Comparison of ENCODE assay signal across 8 cellular contexts in the genomic region with DNA sequence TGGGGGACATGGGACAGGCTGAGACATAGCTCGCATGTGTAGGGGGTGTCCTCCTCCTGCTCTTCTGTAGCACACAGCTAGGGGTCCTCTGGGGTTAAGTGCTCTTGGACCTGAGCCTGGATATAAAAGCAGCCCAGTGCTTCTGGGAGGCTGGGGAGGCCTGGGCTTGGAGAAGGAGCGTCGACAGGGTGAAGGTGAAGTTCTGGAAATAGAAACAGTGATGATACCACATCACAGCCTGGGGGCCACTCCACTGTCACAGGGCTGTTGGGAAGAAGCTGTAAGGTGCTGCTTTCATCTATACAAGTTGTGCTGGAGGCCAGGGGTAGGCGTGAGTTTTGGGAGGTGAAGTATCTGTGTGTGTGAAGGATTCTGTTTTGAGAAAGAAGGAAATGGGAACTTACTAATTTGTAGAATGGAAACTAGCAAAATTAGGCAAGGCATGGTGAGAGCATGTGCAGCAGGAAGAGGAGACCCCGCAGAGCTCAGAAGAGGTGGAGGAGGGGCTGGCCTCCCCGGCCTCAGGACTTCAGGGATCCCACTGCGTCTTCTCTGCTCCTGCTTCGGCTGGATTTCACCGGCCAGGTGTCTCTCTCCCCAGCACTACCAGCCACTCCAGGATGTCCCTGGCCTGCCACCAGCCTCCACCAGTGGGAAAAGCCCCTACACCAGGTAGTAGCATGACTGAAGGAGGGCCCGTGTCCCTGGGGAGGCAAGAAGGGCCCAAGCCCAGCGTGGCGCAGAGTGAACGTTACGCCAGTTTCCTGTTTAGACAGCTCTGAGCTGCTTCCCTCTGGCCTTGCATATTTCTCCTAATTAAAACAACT. TPM values are rescaled to one million over a fixed set of nuclear protein-coding genes. Genes with fewer than 3 reads are reported as not detected.
DNase-seq lines count a peak whose midpoint lies in the region; ATAC-seq, FAIRE-seq and TF ChIP-seq lines count a peak whose summit lies in the region.

No MANE protein-coding gene starts in this region.

- FAIRE-seq in H54 (lab: Jason Lieb, UNC): no peak

- peak overlapping the region; percentile 11 to 67 (median 47) for H3K27ac ChIP-seq in transverse colon

- H3K27me3 ChIP-seq in transverse colon: no peaks in the 10 kb centered on the region

- intact Hi-C loops in transverse colon (cut with DNase I; ENCODE audit: low total_unique reads): no loop called here

- 61 to 64% methylated on average over 5 to 14 of the region's 14 CpGs for WGBS in transverse colon (ENCODE audit: low coverage in 1 of 2), 2 donors

- TF ChIP-seq CTCF in GM12865 (IDR thresholded peaks at IDR 0.05; ENCODE audit: insufficient read depth, low read depth, low read length, missing control alignments) (peak; percentile 39), transverse colon (IDR thresholded peaks at IDR 0.05) (no peak)

- TF ChIP-seq POLR2A in transverse colon (IDR thresholded peaks at IDR 0.05): no peak
- TF ChIP-seq POLR2A in H54 (IDR thresholded peaks at IDR 0.05; ENCODE audit: low read depth, low read length): no peak

- DNase-seq in GM12865 (ENCODE audit: low read depth): peak; percentile 95
- peak; percentile 59 to 63 for DNase-seq in activated T-cell treated with anti-CD3 and anti-CD28 coated beads, Interleukin-2, amount 50 U/mL, for 48 hours
- DNase-seq in transverse colon: peak; percentile 36
- no peak for DNase-seq in NCI-H1417 treated with DMSO at 0.1 percent for 48 hours (lab: John Stamatoyannopoulos, UW)
- DNase-seq in H54 (ENCODE audit: insufficient read length, low spot score): no peak

- TF ChIP-seq EP300 in transverse colon (IDR thresholded peaks at IDR 0.05; ENCODE audit: low read depth): no peak

- no peaks in the 10 kb centered on the region for H3K36me3 ChIP-seq in transverse colon

- H3K4me3 ChIP-seq in GM12865 (ENCODE audit: low read depth, low read length): peak overlapping the region; percentile 63
- H3K4me3 ChIP-seq in transverse colon: no peak overlapping the region

- in situ Hi-C loops in transverse colon (cut with MboI; ENCODE audit: low pct_ligation_motif_present in 1 of 4, low pct_unique_long_range_greater_than_20kb in 1 of 4, low sequenced_read_pairs in 3 of 4): no loop called here

- no peaks in the 10 kb centered on the region for H3K9me3 ChIP-seq in transverse colon

- H3K4me1 ChIP-seq in transverse colon: no peaks in the 10 kb centered on the region

- ATAC-seq in GM19463 (IDR thresholded peaks at IDR 0.05; ENCODE audit: unreplicated experiment) (peak; percentile 49), HG03457 (IDR thresholded peaks at IDR 0.05; ENCODE audit: unreplicated experiment) (peak; percentile 46), GM21526 (IDR thresholded peaks at IDR 0.05; ENCODE audit: low FRiP score, unreplicated experiment) (no peak)

RNA-seq across cellular contexts. Expression of gene PLCG2, which starts 19.4 kb away (rescaled TPM):
- 10 to 100 TPM in 3 of 4 donors, 1 to 10 TPM in 1; 9.0 to 65.9 (median 28.6) TPM for total RNA-seq in transverse colon

Comparison
In these comparisons a context has a peak if more than half of its experiments do, and no peak if none do; other contexts are left out.
1. DNase-seq: peak in GM12865 (single experiment), activated T-cell treated with anti-CD3 and anti-CD28 coated beads, Interleukin-2, amount 50 U/mL, for 48 hours (2 of 2) and transverse colon (single experiment); none in NCI-H1417 treated with DMSO at 0.1 percent for 48 hours (single experiment) and H54 (single experiment).